Comparison of ENCODE assay signal across 13 cellular contexts in genomic region chr2:212953170-212953920, GRCh38.
A peak's percentile ranks its signal among the peaks of the same experiment; 100 is the strongest.
DNase-seq lines count a peak whose midpoint lies in the region; ATAC-seq and TF ChIP-seq lines count a peak whose summit lies in the region.
"Had no signal": no experiment of that assay in that cellular context is flagged by ENCODE, and none has a peak within 500 bp of the region (broad histone marks: within the 10 kb centered on the region; RNA-seq: fewer than 3 reads in every experiment).

No MANE protein-coding gene starts in this region.

- peaks cover 9% of the 10 kb centered on the region for H3K9me3 Mint-ChIP-seq in T-helper 2 cell treated with Interferon-gamma antibody and Interleukin-4, amounts not matched to agents 5 μg/mL and 100 μg/mL, for 36 hours

- DNase-seq in T-helper 2 cell treated with Interferon-gamma antibody and Interleukin-4, amounts not matched to agents 5 μg/mL and 100 μg/mL, for 36 hours (ENCODE audit: low spot score) = no peak
- DNase-seq in mucosa of descending colon (no peak), NCI-H2196 (lab: John Stamatoyannopoulos, UW; ENCODE audit: unreplicated experiment) (no peak), NCI-H187 (lab: John Stamatoyannopoulos, UW) (no peak)
- no peak for DNase-seq in stimulated activated CD4-positive, alpha-beta T cell treated with anti-CD3 and anti-CD28 coated beads, Interleukin-4, amount 100 ng/mL, for 1 hour
- DNase-seq: activated T-cell treated with anti-CD3 and anti-CD28 coated beads for 4 hours, HCEC 1CT, NCI-H1436, thyroid gland had no signal

- H3K4me1 Mint-ChIP-seq in T-helper 2 cell treated with Interferon-gamma antibody and Interleukin-4, amounts not matched to agents 5 μg/mL and 100 μg/mL, for 36 hours (ENCODE audit: low read depth) = peaks cover 31% of the 10 kb centered on the region

- ATAC-seq in GM18498 (IDR thresholded peaks at IDR 0.05; ENCODE audit: unreplicated experiment) (peak; percentile 93), GM19397 (IDR thresholded peaks at IDR 0.05; ENCODE audit: unreplicated experiment) (peak; percentile 85), HG02885 (IDR thresholded peaks at IDR 0.05; ENCODE audit: poor library complexity, unreplicated experiment) (peak; percentile 92), mucosa of descending colon (no peak)

- peak overlapping the region; percentile 39 for H3K4me3 Mint-ChIP-seq in T-helper 2 cell treated with Interferon-gamma antibody and Interleukin-4, amounts not matched to agents 5 μg/mL and 100 μg/mL, for 36 hours

- H3K4me1 ChIP-seq in mucosa of descending colon (ENCODE audit: low read depth) = no peaks in the 10 kb centered on the region
- H3K4me1 ChIP-seq: Caco-2 had no signal

- intact Hi-C loops in mucosa of descending colon (cut with DNase I, micrococcal nuclease) = no loop called here

- H3K4me3 ChIP-seq in mucosa of descending colon = no peak overlapping the region
- H3K4me3 ChIP-seq: thyroid gland had no signal

- TF ChIP-seq CTCF in mucosa of descending colon (IDR thresholded peaks at IDR 0.05) = no peak

- peaks cover 4% of the 10 kb centered on the region for H3K27me3 Mint-ChIP-seq in T-helper 2 cell treated with Interferon-gamma antibody and Interleukin-4, amounts not matched to agents 5 μg/mL and 100 μg/mL, for 36 hours (ENCODE audit: low read depth)

- H3K36me3 Mint-ChIP-seq in T-helper 2 cell treated with Interferon-gamma antibody and Interleukin-4, amounts not matched to agents 5 μg/mL and 100 μg/mL, for 36 hours (ENCODE audit: low read depth) = peaks cover 6% of the 10 kb centered on the region

- H3K9me3 ChIP-seq in mucosa of descending colon = no peaks in the 10 kb centered on the region
- H3K9me3 ChIP-seq: Caco-2, thyroid gland had no signal

- H3K27ac Mint-ChIP-seq in T-helper 2 cell treated with Interferon-gamma antibody and Interleukin-4, amounts not matched to agents 5 μg/mL and 100 μg/mL, for 36 hours = no peak overlapping the region

- no peaks in the 10 kb centered on the region for H3K36me3 ChIP-seq in mucosa of descending colon (ENCODE audit: low read depth)
- H3K36me3 ChIP-seq: thyroid gland had no signal
